Comparison of ENCODE assay signal across 8 cellular contexts in genomic region chr1:161314201-161314981, GRCh38. TPM values are rescaled to one million over a fixed set of nuclear protein-coding genes. Genes with fewer than 3 reads are reported as not detected.
DNase-seq lines count a peak whose midpoint lies in the region; ATAC-seq and TF ChIP-seq lines count a peak whose summit lies in the region.

SDHC (plus strand) TSS chr1:161314381; CDS start chr1:161314406, 25 bp downstream.

- peak within 1 kb of the TSS; percentile 94 for H3K27ac Mint-ChIP-seq in Caco-2 (ENCODE audit: unreplicated experiment)

- H3K4me1 Mint-ChIP-seq in Caco-2 (ENCODE audit: low read depth, unreplicated experiment): no peaks in the 10 kb centered on the region

- peak; percentile 88 to 92 for DNase-seq in Caco-2
- DNase-seq in HT1080 (ENCODE audit: low read depth): peak; percentile 80
- DNase-seq in NOMO-1 treated with dmso at 0.1 percent for 144 hours (lab: John Stamatoyannopoulos, UW; ENCODE audit: unreplicated experiment): peak; percentile 87
- peak; percentile 77 for DNase-seq in activated CD8-positive, alpha-beta memory T cell treated with anti-CD3 and anti-CD28 coated beads, Interleukin-2, amount 50 U/mL, for 1 hour (ENCODE audit: extremely low read depth)
- peak; percentile 94 for DNase-seq in mesenteric fat pad (ENCODE audit: low spot score)
- DNase-seq in stimulated activated CD8-positive, alpha-beta memory T cell treated with anti-CD3 and anti-CD28 coated beads, Interleukin-15, amount 100 ng/mL, for 24 hours (ENCODE audit: low read depth): peak; percentile 69

- peak within 1 kb of the TSS; percentile 66 for H3K4me3 ChIP-seq in Caco-2 (ENCODE audit: low read depth, low read length)

- BruUV-seq in Caco-2 (replicated peaks; lab: Mats Ljungman, UMichigan): TSS peak; percentile 62

- POLR2A ChIA-PET in Caco-2 (lab: Charles Lee): interaction anchor here (0.6 to 2.0 kb wide), 11 partner anchors 24 to 294 kb away, joined by 3 to 22 read pairs (median 3); partner anchors contain the start of genes F11R, NDUFS2, TOMM40L and USF1

- peak within 1 kb of the TSS; percentile 91 for H3K4me3 Mint-ChIP-seq in Caco-2 (ENCODE audit: unreplicated experiment)

- H3K4me1 ChIP-seq in Caco-2: peaks cover 4% of the 10 kb centered on the region; the same call in 1 of the 2 replicates

- no peaks in the 10 kb centered on the region for H3K27me3 Mint-ChIP-seq in Caco-2 (ENCODE audit: insufficient read depth, unreplicated experiment)

- no peaks in the 10 kb centered on the region for H3K36me3 ChIP-seq in Caco-2 (ENCODE audit: control insufficient read depth, insufficient read depth, low read length)

- in situ Hi-C loops in endometrial microvascular endothelial cells (cut with HindIII; ENCODE audit: inconsistent ontology term, low pct_unique_long_range_greater_than_20kb, low sequenced_read_pairs): no loop called here

- peak; percentile 80 for ATAC-seq in GM19468 (IDR thresholded peaks at IDR 0.05; ENCODE audit: extremely low read depth, unreplicated experiment)

- intact Hi-C loops in Caco-2 (cut with micrococcal nuclease; ENCODE audit: unreplicated experiment): loop anchor here (1.0 kb wide), 1 partner anchor 89 kb away; no protein-coding TSS in a partner anchor

- no peaks in the 10 kb centered on the region for H3K9me3 Mint-ChIP-seq in Caco-2 (ENCODE audit: unreplicated experiment)

- peak; percentile 15 to 63 for TF ChIP-seq CTCF in Caco-2 (IDR thresholded peaks at IDR 0.05; ENCODE audit: insufficient read depth in 1 of 2, low read depth in 1 of 2, low read length in 1 of 2, severe bottlenecking in 1 of 2, unreplicated experiment in 1 of 2)

- H3K27me3 ChIP-seq in Caco-2 (replicated peaks; ENCODE audit: control insufficient read depth, insufficient read depth, low read length): no peaks in the 10 kb centered on the region

- H3K36me3 Mint-ChIP-seq in Caco-2 (ENCODE audit: insufficient read depth, unreplicated experiment): peaks cover 15% of the 10 kb centered on the region

- no peaks in the 10 kb centered on the region for H3K9me3 ChIP-seq in Caco-2

- CTCF ChIA-PET in Caco-2 (lab: Charles Lee): interaction anchor here (0.6 to 1.8 kb wide), 8 partner anchors 13 to 148 kb away, joined by 3 to 12 read pairs (median 4); partner anchors contain the start of genes NDUFS2, PPOX and TOMM40L

RNA-seq across cellular contexts. Expression of gene SDHC, which starts in this region (rescaled TPM):
- 261 and 268 TPM in 2 replicates for total RNA-seq in Caco-2 (2022)
- 16.1 and 67.9 TPM in 2 replicates for total RNA-seq in HT1080 (2014; rRNA removed; shearing (Covaris generic))
- polyA plus RNA-seq in HT1080 (2015; cell fraction: cytosol; rRNA removed): 316 and 400 TPM in 2 replicates
- 152 and 202 TPM in 2 replicates for polyA plus RNA-seq in HT1080 (2015; cell fraction: nucleus; rRNA removed)
- total RNA-seq in endometrial microvascular endothelial cells (ENCODE audit: inconsistent ontology term): 71.5 TPM
- total RNA-seq in mesenteric fat pad: 201 TPM

Comparison
In these comparisons a context has a peak if more than half of its experiments do, and no peak if none do; other contexts are left out.
1. Peak in every context shown above with its lines: DNase-seq, ATAC-seq and H3K4me3 ChIP-seq.